In genomic region chr9:2343756-2344155, GRCh38 we compare ENCODE assay signal across 8 cellular contexts.
"Had no signal": no experiment of that assay in that cellular context is flagged by ENCODE, and none has a peak within 500 bp of the region (broad histone marks: within the 10 kb centered on the region; RNA-seq: fewer than 3 reads in every experiment).

No MANE protein-coding gene starts in this region.

- H3K27ac ChIP-seq: GM23248 had no signal

- H3K4me3 Mint-ChIP-seq: HFFc6 had no signal

- H3K36me3 ChIP-seq: HAP-1 had no signal

- H3K9me3 Mint-ChIP-seq: HFFc6 had no signal

- H3K4me3 ChIP-seq: GM23248, HAP-1, K562 had no signal

- DNase-seq: GM23248, GOT3, H7, HFFc6, IMR-90 had no signal

- H3K9me3 ChIP-seq: HAP-1 had no signal

- H3K27ac Mint-ChIP-seq: HFFc6 had no signal

- ATAC-seq: HCT116, K562 had no signal

- H3K4me1 ChIP-seq: HAP-1 had no signal
